Comparison of ENCODE assay signal across 10 cellular contexts in the genomic region with DNA sequence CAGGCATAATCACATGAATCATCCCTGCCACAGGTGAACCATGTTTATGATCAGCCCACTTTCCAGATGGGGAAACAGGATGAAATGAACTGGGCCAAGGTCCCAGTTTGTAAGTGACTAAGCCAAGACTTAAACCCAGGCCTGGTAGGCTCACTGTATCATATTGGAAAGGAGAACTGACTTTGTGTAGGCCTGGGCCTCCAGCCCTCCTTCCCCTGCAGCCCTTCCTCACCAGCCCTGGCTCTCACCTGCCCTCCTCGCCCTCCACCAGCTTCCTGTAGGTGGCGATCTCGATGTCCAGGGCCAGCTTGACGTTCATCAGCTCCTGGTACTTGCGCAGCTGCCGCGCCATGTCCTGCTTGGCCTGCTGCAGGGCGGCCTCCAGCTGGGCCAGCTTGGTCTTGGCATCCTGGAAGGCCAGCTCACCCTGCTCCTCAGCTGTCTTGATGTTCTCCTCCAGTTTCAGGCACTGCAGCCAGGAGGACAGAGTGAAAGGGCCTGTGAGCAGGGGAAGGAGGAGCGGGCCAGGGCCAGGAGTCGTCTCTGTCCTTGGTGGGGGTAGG. TPM values are rescaled to one million over a fixed set of nuclear protein-coding genes. Genes with fewer than 3 reads are reported as not detected.
DNase-seq lines count a peak whose midpoint lies in the region; ATAC-seq and TF ChIP-seq lines count a peak whose summit lies in the region.
"Had no signal": no experiment of that assay in that cellular context is flagged by ENCODE, and none has a peak within 500 bp of the region (broad histone marks: within the 10 kb centered on the region; RNA-seq: fewer than 3 reads in every experiment).

No MANE protein-coding gene starts in this region.

- no peaks in the 10 kb centered on the region for H3K79me2 ChIP-seq in mammary epithelial cell (ENCODE audit: insufficient read depth, low read length)
- H3K79me2 ChIP-seq in trophoblast cell (ENCODE audit: control insufficient read depth, insufficient read depth, low read length, poor library complexity), result peaks cover 7% of the 10 kb centered on the region

- intact Hi-C loops in mammary epithelial cell (cut with micrococcal nuclease), result no loop called here

- no peaks in the 10 kb centered on the region for H4K20me1 ChIP-seq in mammary epithelial cell (ENCODE audit: insufficient read depth, low read length)

- peak overlapping the region; percentile 0 for H2AK5ac ChIP-seq in trophoblast cell (ENCODE audit: low read length)

- no peak overlapping the region for H2AFZ ChIP-seq in mammary epithelial cell (ENCODE audit: low read depth, low read length)
- no peak overlapping the region for H2AFZ ChIP-seq in trophoblast cell (ENCODE audit: insufficient read depth, low read length, poor library complexity)

- H3K23ac ChIP-seq in trophoblast cell (ENCODE audit: low read length), result no peak overlapping the region

- CTCF ChIA-PET in mammary epithelial cell (lab: Charles Lee; ENCODE audit: low non-redundant PET), result interaction anchor here (0.9 kb wide), 1 partner anchor 72 kb away, joined by 5 read pairs; no protein-coding TSS in a partner anchor

- no peaks in the 10 kb centered on the region for H3K36me3 ChIP-seq in mammary epithelial cell (ENCODE audit: insufficient read depth, low read length)
- H3K36me3 ChIP-seq in trophoblast cell (ENCODE audit: control insufficient read depth in 1 of 2, insufficient read depth in 2 of 2, low read length in 2 of 2), result peaks cover 0 to 8% of the 10 kb centered on the region in 2 experiments

- no peak overlapping the region for H4K8ac ChIP-seq in trophoblast cell (ENCODE audit: low read depth, low read length)

- no peak overlapping the region for H4K91ac ChIP-seq in trophoblast cell (ENCODE audit: low read depth, low read length)

- no peak overlapping the region for H3K27ac ChIP-seq in mammary epithelial cell (ENCODE audit: insufficient read depth, low read depth, low read length)
- no peak overlapping the region for H3K27ac ChIP-seq in trophoblast cell (ENCODE audit: low read depth, low read length)
- H3K27ac ChIP-seq: C4-2B had no signal

- no TSS peak for BruUV-seq in mammary epithelial cell (replicated peaks; lab: Mats Ljungman, UMichigan)

- no peak overlapping the region for H3K14ac ChIP-seq in trophoblast cell (ENCODE audit: low read length)

- in situ Hi-C loops in mammary epithelial cell (cut with MboI; ENCODE audit: low sequenced_read_pairs in 2 of 2), result loop anchor here in 1 of 2 donors (5.0 kb wide), 1 partner anchor 35 kb away; no protein-coding TSS in a partner anchor

- peak; percentile 44 for DNase-seq in NCI-H748 (lab: John Stamatoyannopoulos, UW; ENCODE audit: unreplicated experiment)
- no peak for DNase-seq in NCI-H748 treated with DMSO at 0.1 percent for 48 hours (lab: John Stamatoyannopoulos, UW)
- peak; percentile 42 for DNase-seq in NAMALWA (ENCODE audit: low spot score)
- DNase-seq in mammary epithelial cell, result peak; percentile 70
- DNase-seq in trophoblast cell, result peak; percentile 53 to 75
- no peak for DNase-seq in T1000 (lab: John Stamatoyannopoulos, UW)
- DNase-seq in mucosa of gallbladder (ENCODE audit: low spot score), result no peak
- DNase-seq: cortex of kidney had no signal

- H3K9ac ChIP-seq in mammary epithelial cell (ENCODE audit: insufficient read depth, low read length) (no peak overlapping the region), trophoblast cell (ENCODE audit: low read length) (no peak overlapping the region)

- peaks cover 21% of the 10 kb centered on the region for H3K79me1 ChIP-seq in trophoblast cell (ENCODE audit: low read length)

- H3K4me3 ChIP-seq in mammary epithelial cell (replicated peaks in 1 of 3; ENCODE audit: insufficient read depth in 1 of 3, low read depth in 2 of 3, low read length in 3 of 3) (no peak overlapping the region), trophoblast cell (ENCODE audit: low read depth, low read length) (no peak overlapping the region)

- no peak overlapping the region for H3K4ac ChIP-seq in trophoblast cell (ENCODE audit: low read depth, low read length)

- H3K4me2 ChIP-seq in mammary epithelial cell (ENCODE audit: insufficient read depth, low read depth, low read length), result no peak overlapping the region
- no peak overlapping the region for H3K4me2 ChIP-seq in trophoblast cell (ENCODE audit: low read length)

- ATAC-seq in HG02678 (IDR thresholded peaks at IDR 0.05; ENCODE audit: unreplicated experiment), result no peak

- TF ChIP-seq CTCF in mammary epithelial cell (conservative IDR thresholded peaks at IDR 0.05 in 1 of 2, IDR thresholded peaks at IDR 0.05 in 1 of 2; ENCODE audit: extremely low read depth in 1 of 2, insufficient read depth in 1 of 2, low read depth in 1 of 2, low read length in 2 of 2), result peak; percentile 48 to 56

- H2BK5ac ChIP-seq in trophoblast cell (ENCODE audit: low read depth, low read length, poor library complexity), result no peak overlapping the region

- 79% methylated on average over 6 of the region's 10 CpGs for WGBS in mammary epithelial cell (ENCODE audit: low coverage, missing lambda C conversion rate)
- no CpG with 5 or more reads among the region's 10 CpGs for WGBS in trophoblast cell (ENCODE audit: extremely low coverage, insufficient coverage, insufficient read length)

- no peaks in the 10 kb centered on the region for H3K27me3 ChIP-seq in mammary epithelial cell (ENCODE audit: insufficient read depth, low read length)
- H3K27me3 ChIP-seq in trophoblast cell (ENCODE audit: insufficient read depth, low read length), result no peaks in the 10 kb centered on the region

- H2BK120ac ChIP-seq in trophoblast cell (ENCODE audit: insufficient read depth, low read length, poor library complexity), result no peak overlapping the region

- dilution Hi-C loops in mammary epithelial cell (cut with HindIII; ENCODE audit: low sequenced_read_pairs), result no loop called here

- H3K4me1 ChIP-seq in mammary epithelial cell (ENCODE audit: insufficient read depth, low read length) (peaks cover 20% of the 10 kb centered on the region), trophoblast cell (ENCODE audit: control insufficient read depth in 1 of 2, insufficient read depth in 2 of 2, low read length in 2 of 2) (peaks cover 20 to 30% of the 10 kb centered on the region in 2 experiments)

- H3K9me3 ChIP-seq in mammary epithelial cell (replicated peaks; ENCODE audit: insufficient read depth, low read length) (no peaks in the 10 kb centered on the region), trophoblast cell (ENCODE audit: insufficient read depth, low read depth, low read length) (no peaks in the 10 kb centered on the region)

- peak overlapping the region; percentile 0 for H2BK12ac ChIP-seq in trophoblast cell (ENCODE audit: low read length)

- no peak overlapping the region for H4K12ac ChIP-seq in trophoblast cell (ENCODE audit: low read depth, low read length)

- peak overlapping the region; percentile 4 for H3K18ac ChIP-seq in trophoblast cell (ENCODE audit: low read length)

RNA-seq across cellular contexts. Expression of a gene that starts 19.8 kb away (rescaled TPM):
- total RNA-seq in mammary epithelial cell, result 1 to 10 TPM; 1.8 to 2.7 TPM
- 1.2 TPM for polyA plus RNA-seq in mammary epithelial cell
- polyA minus RNA-seq in mammary epithelial cell, result not detected
- 26.3 and 28.8 TPM in 2 replicates for polyA plus RNA-seq in trophoblast cell (2013)
- total RNA-seq in mucosa of gallbladder, result 15.5 TPM

Comparison
In these comparisons a context has a peak if more than half of its experiments do, and no peak if none do; other contexts are left out.
1. DNase-seq: peak in NCI-H748 (single experiment), NAMALWA (single experiment), mammary epithelial cell (single experiment) and trophoblast cell (2 of 2); none in NCI-H748 treated with DMSO at 0.1 percent for 48 hours (single experiment), T1000 (single experiment) and mucosa of gallbladder (single experiment).